Comparison of ENCODE assay signal across 1 cellular context in the genomic region with DNA sequence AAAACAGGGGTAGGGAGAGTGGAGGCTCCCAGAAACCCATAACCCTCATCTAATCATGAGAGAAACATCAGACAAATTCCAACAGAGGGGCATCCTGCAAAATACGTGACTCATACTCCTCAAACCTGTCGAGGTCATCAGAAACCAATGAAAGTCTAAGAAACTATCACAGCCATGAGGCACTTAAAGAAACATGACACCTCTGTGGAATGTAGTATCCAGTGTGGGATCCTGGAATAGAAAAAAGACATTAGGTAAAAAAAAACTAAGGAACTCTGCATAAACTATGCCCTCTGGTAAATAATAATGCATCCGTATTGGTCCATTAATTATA.
TF ChIP-seq lines count a peak whose summit lies in the region.

No MANE protein-coding gene starts in this region.

TF ChIP-seq in IMR-90, 13 proteins besides CTCF, POLR2A, EP300 and RAD21 (continued from another document):
- TF ChIP-seq, protein P1, sequence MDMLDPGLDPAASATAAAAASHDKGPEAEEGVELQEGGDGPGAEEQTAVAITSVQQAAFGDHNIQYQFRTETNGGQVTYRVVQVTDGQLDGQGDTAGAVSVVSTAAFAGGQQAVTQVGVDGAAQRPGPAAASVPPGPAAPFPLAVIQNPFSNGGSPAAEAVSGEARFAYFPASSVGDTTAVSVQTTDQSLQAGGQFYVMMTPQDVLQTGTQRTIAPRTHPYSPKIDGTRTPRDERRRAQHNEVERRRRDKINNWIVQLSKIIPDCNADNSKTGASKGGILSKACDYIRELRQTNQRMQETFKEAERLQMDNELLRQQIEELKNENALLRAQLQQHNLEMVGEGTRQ (IDR thresholded peaks at IDR 0.05; ENCODE audit: low read depth, low read length) = no peak
- peak; percentile 75 for TF ChIP-seq MAFK (IDR thresholded peaks at IDR 0.05; ENCODE audit: low read depth, low read length)
TF ChIP-seq in IMR-90: peak in this region for 2.
